Comparison of ENCODE assay signal across 13 cellular contexts in genomic region chr3:31909455-31909854, GRCh38.
"Had no signal": no experiment of that assay in that cellular context is flagged by ENCODE, and none has a peak within 500 bp of the region (broad histone marks: within the 10 kb centered on the region; RNA-seq: fewer than 3 reads in every experiment).

No MANE protein-coding gene starts in this region.

- H3K4me3 ChIP-seq: cardiac muscle cell, lower lobe of right lung, tibial artery had no signal

- H3K4me3 Mint-ChIP-seq: activated naive CD8-positive, alpha-beta T cell; effector memory CD8-positive, alpha-beta T cell; mesothelial cell of epicardium had no signal

- H3K27me3 Mint-ChIP-seq: activated naive CD8-positive, alpha-beta T cell had no signal

- H3K36me3 ChIP-seq: cardiac muscle cell, lower lobe of right lung, tibial artery had no signal

- H3K9me3 Mint-ChIP-seq: effector memory CD8-positive, alpha-beta T cell; mesothelial cell of epicardium had no signal

- ATAC-seq: effector memory CD8-positive, alpha-beta T cell; left colon had no signal

- DNase-seq: activated CD4-positive, alpha-beta T cell treated with anti-CD3 and anti-CD28 coated beads, Interleukin-2, amount 50 U/mL, for 48 hours; activated gamma-delta T cell; effector memory CD8-positive, alpha-beta T cell; hippocampal formation; left colon; lower lobe of right lung; retina; stimulated activated naive CD4-positive, alpha-beta T cell treated with Interleukin-2 at 50 U/mL for 16 hours; substantia nigra; tibial artery had no signal

- H3K27ac Mint-ChIP-seq: activated naive CD8-positive, alpha-beta T cell; effector memory CD8-positive, alpha-beta T cell; mesothelial cell of epicardium had no signal

- H3K9me3 ChIP-seq: lower lobe of right lung, tibial artery had no signal

- H3K4me1 Mint-ChIP-seq: mesothelial cell of epicardium had no signal

- H3K27ac ChIP-seq: cardiac muscle cell, lower lobe of right lung, tibial artery had no signal

- H3K36me3 Mint-ChIP-seq: mesothelial cell of epicardium had no signal
